ENCODE assay signal across 8 cellular contexts in genomic region chr12:50764116-50764860, GRCh38. TPM values are rescaled to one million over a fixed set of nuclear protein-coding genes. Genes with fewer than 3 reads are reported as not detected.
DNase-seq lines count a peak whose midpoint lies in the region; ATAC-seq and TF ChIP-seq lines count a peak whose summit lies in the region.

No MANE protein-coding gene starts in this region.

- H3K4me3 ChIP-seq in Panc1 (ENCODE audit: low read depth in 2 of 2, low read length in 2 of 2) (peak overlapping the region; percentile 87 to 89), ovary (peak overlapping the region; percentile 89), transverse colon (peak overlapping the region; percentile 88 to 93 (median 92))

- WGBS in ovary, 3 donors, result 0 to 1% (median 0%) methylated on average over 57 to 89 of the region's 89 CpGs
- WGBS in transverse colon (ENCODE audit: low coverage in 1 of 2), 2 donors, result 1% methylated on average over 35 of the region's 89 CpGs; no CpG with 5 or more reads in 1 of the 2 donors

- H3K27me3 ChIP-seq in Panc1 (ENCODE audit: control insufficient read depth, insufficient read depth, low read length), result no peaks in the 10 kb centered on the region
- H3K27me3 ChIP-seq in ovary, result no peaks in the 10 kb centered on the region
- no peaks in the 10 kb centered on the region for H3K27me3 ChIP-seq in transverse colon

- POLR2A ChIA-PET in Panc1 (lab: Charles Lee), result interaction anchor here (0.6 kb wide), 3 partner anchors 178 to 1283 kb away, joined by 3 to 14 read pairs (median 4); no protein-coding TSS in a partner anchor

- DNase-seq in Panc1 (ENCODE audit: low read depth, low spot score) (no peak), activated gamma-delta T cell treated with Interleukin-2 at 50 U/mL for 16 hours (peak; percentile 79), globus pallidus (ENCODE audit: low spot score) (peak; percentile 61), ovary (peak in 3 of 5 donors; percentile 43 to 76 (median 56)), transverse colon (no peak)

- no peaks in the 10 kb centered on the region for H3K9me3 ChIP-seq in Panc1 (ENCODE audit: control insufficient read depth, insufficient read depth, low read depth, low read length)
- H3K9me3 ChIP-seq in ovary, result no peaks in the 10 kb centered on the region
- H3K9me3 ChIP-seq in transverse colon, result no peaks in the 10 kb centered on the region

- TF ChIP-seq CTCF in C4-2B (conservative IDR thresholded peaks at IDR 0.05), result no peak
- TF ChIP-seq CTCF in Panc1 (IDR thresholded peaks at IDR 0.05), result no peak
- TF ChIP-seq CTCF in ovary (IDR thresholded peaks at IDR 0.05), result no peak
- TF ChIP-seq CTCF in transverse colon (IDR thresholded peaks at IDR 0.05), result no peak

- no peak for TF ChIP-seq POLR2A in ovary (IDR thresholded peaks at IDR 0.05)
- no peak for TF ChIP-seq POLR2A in transverse colon (IDR thresholded peaks at IDR 0.05)

- intact Hi-C loops in Panc1 (cut with micrococcal nuclease; ENCODE audit: unreplicated experiment) (no loop called here), ovary (cut with DNase I) (loop anchor here in 1 of 4 donors (10.0 kb wide), 1 partner anchor 221 kb away; no protein-coding TSS in a partner anchor), transverse colon (cut with DNase I; ENCODE audit: low total_unique reads) (no loop called here)

- CTCF ChIA-PET in Panc1 (lab: Charles Lee), result interaction anchor here (0.6 to 1.2 kb wide), 5 partner anchors 61 to 660 kb away, joined by 3 to 14 read pairs (median 5); no protein-coding TSS in a partner anchor

- TF ChIP-seq EP300 in ovary (IDR thresholded peaks at IDR 0.05) (no peak), transverse colon (IDR thresholded peaks at IDR 0.05; ENCODE audit: low read depth) (no peak)

- in situ Hi-C loops in Panc1 (cut with HindIII; ENCODE audit: low pct_unique_long_range_greater_than_20kb, low sequenced_read_pairs), result no loop called here
- in situ Hi-C loops in transverse colon (cut with MboI; ENCODE audit: low pct_ligation_motif_present in 1 of 4, low pct_unique_long_range_greater_than_20kb in 1 of 4, low sequenced_read_pairs in 3 of 4), result no loop called here

- peak overlapping the region; percentile 97 for H3K27ac ChIP-seq in C4-2B
- H3K27ac ChIP-seq in Panc1 (ENCODE audit: low read length), result peak overlapping the region; percentile 86
- H3K27ac ChIP-seq in ovary, result peak overlapping the region; percentile 89 to 91
- peak overlapping the region; percentile 96 to 99 (median 97) for H3K27ac ChIP-seq in transverse colon

- no TSS peak for BruUV-seq in Panc1 (replicated peaks; lab: Mats Ljungman, UMichigan)

- H3K4me1 ChIP-seq in Panc1 (ENCODE audit: control insufficient read depth, insufficient read depth, low read length) (peaks cover 25% of the 10 kb centered on the region), ovary (ENCODE audit: insufficient read depth) (peaks cover 8% of the 10 kb centered on the region), transverse colon (peaks cover 5 to 54% (median 39%) of the 10 kb centered on the region in 4 donors)

- ATAC-seq in GM19043 (IDR thresholded peaks at IDR 0.05; ENCODE audit: low read depth, unreplicated experiment), result peak; percentile 23
- ATAC-seq in HG03342 (IDR thresholded peaks at IDR 0.05; ENCODE audit: unreplicated experiment), result peak; percentile 38
- peak; percentile 73 for ATAC-seq in Panc1

- H3K36me3 ChIP-seq in Panc1 (ENCODE audit: control insufficient read depth, insufficient read depth, low read length) (no peaks in the 10 kb centered on the region), ovary (no peaks in the 10 kb centered on the region), transverse colon (no peaks in the 10 kb centered on the region)

RNA-seq across cellular contexts. Expression of gene ATF1, which starts 0.4 kb away (rescaled TPM):
- total RNA-seq in Panc1 (2021; ENCODE audit: unreplicated experiment) (52.2 TPM), ovary (10 to 100 TPM; 22.3 to 55.6 (median 44.4) TPM), transverse colon (10 to 100 TPM in 3 of 4 donors, 1 to 10 TPM in 1; 10.0 to 19.4 (median 16.5) TPM)
- 39.2 TPM for polyA plus RNA-seq in Panc1 (2012; ENCODE audit: insufficient read length)
- polyA plus RNA-seq in ovary, result 10 to 100 TPM; 17.9 to 25.8 TPM

Comparison
In these comparisons a context has a peak if more than half of its experiments do, and no peak if none do; other contexts are left out.
1. ATAC-seq: peak in every context shown above with its lines; median percentile 73 in Panc1; 38 in HG03342; 23 in GM19043.
2. DNase-seq: peak in activated gamma-delta T cell treated with Interleukin-2 at 50 U/mL for 16 hours (single experiment), globus pallidus (single experiment) and ovary (3 of 5); none in Panc1 (single experiment) and transverse colon (single experiment).
3. Peak in every context shown above with its lines, with median percentiles within 50 percentile points of each other: H3K27ac ChIP-seq and H3K4me3 ChIP-seq.